1 cellular context compared by ENCODE assay signal in the genomic region with DNA sequence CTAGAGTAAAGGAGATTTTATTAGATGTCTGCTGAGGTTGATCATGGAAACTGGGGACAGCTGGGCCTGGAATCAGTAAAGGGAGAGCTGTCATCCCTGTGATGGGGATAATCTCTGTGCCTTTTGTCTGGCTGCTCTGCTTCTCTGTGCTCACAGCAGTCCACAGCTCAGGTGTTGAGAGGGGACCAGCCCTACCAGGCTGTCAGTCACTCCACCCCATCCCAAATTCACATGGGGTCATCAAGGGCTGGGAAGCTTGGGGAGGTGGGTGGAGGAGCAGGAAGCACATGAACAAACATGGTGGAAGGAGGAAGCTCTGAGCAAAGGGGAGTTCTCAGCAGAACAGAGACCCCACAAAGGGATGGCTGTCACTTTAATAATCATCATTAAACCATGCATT.
TF ChIP-seq lines count a peak whose summit lies in the region.

No MANE protein-coding gene starts in this region.

TF ChIP-seq in H1, 55 proteins besides CTCF, POLR2A, EP300 and RAD21:
- TF ChIP-seq SP1 (IDR thresholded peaks at IDR 0.05; ENCODE audit: low read depth, low read length) (no peak), EGR1 (IDR thresholded peaks at IDR 0.05; ENCODE audit: borderline replicate concordance, low read depth, low read length) (no peak), RBBP5 (IDR thresholded peaks at IDR 0.05; ENCODE audit: borderline replicate concordance, low read depth, low read length) (no peak), CHD2 (IDR thresholded peaks at IDR 0.05; ENCODE audit: low read length) (no peak), ATF3 (IDR thresholded peaks at IDR 0.05; ENCODE audit: insufficient read depth, low read depth, low read length) (no peak), EZH2 (IDR thresholded peaks at IDR 0.05; ENCODE audit: low read depth, low read length, severe bottlenecking) (no peak), SRF (IDR thresholded peaks at IDR 0.05; ENCODE audit: low read depth, low read length) (no peak), KDM1A (IDR thresholded peaks at IDR 0.05; ENCODE audit: borderline replicate concordance, low read length) (no peak), RXRA (IDR thresholded peaks at IDR 0.05; ENCODE audit: insufficient read depth, low read depth, low read length) (no peak), CEBPB (IDR thresholded peaks at IDR 0.05; ENCODE audit: low read depth, low read length) (no peak), SP2 (IDR thresholded peaks at IDR 0.05; ENCODE audit: low read length) (no peak), BCL11A (IDR thresholded peaks at IDR 0.05; ENCODE audit: low read depth in 2 of 2, low read length in 2 of 2) (no peak), TBP (IDR thresholded peaks at IDR 0.05; ENCODE audit: low read depth, low read length) (no peak), TCF12 (IDR thresholded peaks at IDR 0.05; ENCODE audit: low read depth, low read length) (no peak)
